1 cellular context compared by ENCODE assay signal in the genomic region with DNA sequence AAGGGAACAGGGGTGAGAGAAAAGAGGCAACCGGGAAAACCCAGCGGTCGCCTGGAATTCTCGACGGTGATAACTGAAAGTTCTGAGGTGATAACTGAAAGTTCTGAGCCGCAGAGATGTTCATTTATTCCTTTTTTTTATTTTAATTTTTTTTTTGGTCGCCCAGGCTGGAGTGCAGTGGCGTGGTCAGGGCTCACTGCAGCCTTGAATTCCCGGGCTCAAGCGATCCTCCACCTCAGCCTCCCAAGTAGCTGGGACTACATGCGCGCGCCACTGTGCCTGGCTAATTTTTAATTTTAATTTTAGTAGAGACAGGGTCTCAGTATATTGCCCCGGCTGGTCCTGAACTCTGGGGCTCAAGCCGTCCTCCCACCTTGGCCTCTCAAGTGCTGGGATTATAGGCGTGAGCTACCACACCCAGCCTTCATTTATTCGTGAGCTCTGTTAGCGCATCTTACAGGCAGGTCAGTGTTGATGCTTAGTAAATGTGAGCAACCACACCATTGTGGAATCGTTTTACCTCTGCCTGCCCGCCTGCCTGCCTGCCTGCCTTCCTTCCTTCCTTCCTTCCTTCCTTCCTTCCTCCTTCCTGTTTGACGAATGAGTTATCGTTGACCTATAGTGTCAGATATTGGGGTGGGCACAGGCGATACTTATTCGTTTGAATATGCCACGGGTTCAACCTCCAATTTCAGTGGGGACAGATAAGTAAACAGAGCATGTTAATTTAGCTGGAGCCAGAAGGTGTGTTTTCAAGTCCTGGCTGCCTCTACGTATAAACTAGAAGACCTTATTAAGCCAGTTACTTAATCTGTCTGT.
TF ChIP-seq lines count a peak whose summit lies in the region.

No MANE protein-coding gene starts in this region.

TF ChIP-seq in GM23338, 12 proteins besides CTCF, POLR2A, EP300 and RAD21:
- TF ChIP-seq, protein P1, sequence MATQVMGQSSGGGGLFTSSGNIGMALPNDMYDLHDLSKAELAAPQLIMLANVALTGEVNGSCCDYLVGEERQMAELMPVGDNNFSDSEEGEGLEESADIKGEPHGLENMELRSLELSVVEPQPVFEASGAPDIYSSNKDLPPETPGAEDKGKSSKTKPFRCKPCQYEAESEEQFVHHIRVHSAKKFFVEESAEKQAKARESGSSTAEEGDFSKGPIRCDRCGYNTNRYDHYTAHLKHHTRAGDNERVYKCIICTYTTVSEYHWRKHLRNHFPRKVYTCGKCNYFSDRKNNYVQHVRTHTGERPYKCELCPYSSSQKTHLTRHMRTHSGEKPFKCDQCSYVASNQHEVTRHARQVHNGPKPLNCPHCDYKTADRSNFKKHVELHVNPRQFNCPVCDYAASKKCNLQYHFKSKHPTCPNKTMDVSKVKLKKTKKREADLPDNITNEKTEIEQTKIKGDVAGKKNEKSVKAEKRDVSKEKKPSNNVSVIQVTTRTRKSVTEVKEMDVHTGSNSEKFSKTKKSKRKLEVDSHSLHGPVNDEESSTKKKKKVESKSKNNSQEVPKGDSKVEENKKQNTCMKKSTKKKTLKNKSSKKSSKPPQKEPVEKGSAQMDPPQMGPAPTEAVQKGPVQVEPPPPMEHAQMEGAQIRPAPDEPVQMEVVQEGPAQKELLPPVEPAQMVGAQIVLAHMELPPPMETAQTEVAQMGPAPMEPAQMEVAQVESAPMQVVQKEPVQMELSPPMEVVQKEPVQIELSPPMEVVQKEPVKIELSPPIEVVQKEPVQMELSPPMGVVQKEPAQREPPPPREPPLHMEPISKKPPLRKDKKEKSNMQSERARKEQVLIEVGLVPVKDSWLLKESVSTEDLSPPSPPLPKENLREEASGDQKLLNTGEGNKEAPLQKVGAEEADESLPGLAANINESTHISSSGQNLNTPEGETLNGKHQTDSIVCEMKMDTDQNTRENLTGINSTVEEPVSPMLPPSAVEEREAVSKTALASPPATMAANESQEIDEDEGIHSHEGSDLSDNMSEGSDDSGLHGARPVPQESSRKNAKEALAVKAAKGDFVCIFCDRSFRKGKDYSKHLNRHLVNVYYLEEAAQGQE (IDR thresholded peaks at IDR 0.05; ENCODE audit: unreplicated experiment), result no peak
- TF ChIP-seq POLR2AphosphoS5 (IDR thresholded peaks at IDR 0.05; ENCODE audit: low read depth) (no peak), JUNB (IDR thresholded peaks at IDR 0.05; ENCODE audit: unreplicated experiment) (no peak), ZNF462 (CRISPR knock-in tag; IDR thresholded peaks at IDR 0.05) (no peak), ZNF114 (CRISPR knock-in tag; IDR thresholded peaks at IDR 0.05) (no peak), ETS1 (IDR thresholded peaks at IDR 0.05) (no peak), CREB1 (CRISPR knock-in tag; IDR thresholded peaks at IDR 0.05; ENCODE audit: low read depth) (no peak), ZNF331 (CRISPR knock-in tag; IDR thresholded peaks at IDR 0.05; ENCODE audit: low read depth) (no peak), EZH2phosphoT487 (IDR thresholded peaks at IDR 0.05; ENCODE audit: unreplicated experiment) (no peak), NANOG (IDR thresholded peaks at IDR 0.05; ENCODE audit: borderline replicate concordance) (no peak), STAT1 (IDR thresholded peaks at IDR 0.05; ENCODE audit: unreplicated experiment) (no peak), EZH2 (IDR thresholded peaks at IDR 0.05; ENCODE audit: low read depth, unreplicated experiment) (no peak)
TF ChIP-seq in GM23338: peak in this region for 0.
